In genomic region chrX:14902536-14902935, GRCh38 we compare ENCODE assay signal across 20 cellular contexts.
"Had no signal": no experiment of that assay in that cellular context is flagged by ENCODE, and none has a peak within 500 bp of the region (broad histone marks: within the 10 kb centered on the region; RNA-seq: fewer than 3 reads in every experiment).

No MANE protein-coding gene starts in this region.

- H3K4me3 ChIP-seq: coronary artery, mucosa of descending colon, spleen, tibial nerve had no signal

- H3K27ac Mint-ChIP-seq: activated CD4-positive, alpha-beta T cell treated with anti-CD3 and anti-CD28 coated beads, Interleukin-2, amount 10 ng/mL, durations not matched to agents 24 days and 14 days; activated CD8-positive, alpha-beta T cell treated with anti-CD3 and anti-CD28 coated beads for 36 hours; activated T-cell treated with anti-CD3 and anti-CD28 coated beads, Interleukin-2, amount 50 U/mL, for 24 hours; activated T-helper 2 cell treated with anti-CD3 and anti-CD28 coated beads, Interferon-gamma antibody, Interleukin-2, Interleukin-4, amounts not matched to agents 10 μg/mL and 5 μg/mL and 100 μg/mL, durations not matched to agents 14 hours and 24 hours and 36 hours; brain; memory B cell; naive B cell had no signal

- H3K4me1 ChIP-seq: parathyroid adenoma, spleen had no signal

- DNase-seq: activated CD4-positive, alpha-beta T cell treated with anti-CD3 and anti-CD28 coated beads, Interleukin-2, amount 10 ng/mL, durations not matched to agents 24 days and 14 days; activated CD4-positive, CD25-positive, alpha-beta regulatory T cell; activated CD8-positive, alpha-beta T cell treated with anti-CD3 and anti-CD28 coated beads for 36 hours; activated naive CD4-positive, alpha-beta T cell treated with Interleukin-2 at 50 U/mL for 16 hours; activated T-cell treated with anti-CD3 and anti-CD28 coated beads, Interleukin-2, amount 50 U/mL, for 24 hours; central memory CD4-positive, alpha-beta T cell; effector CD4-positive, alpha-beta T cell; left ventricle myocardium superior; mucosa of descending colon; naive B cell; spleen; stimulated activated naive CD4-positive, alpha-beta T cell; T-helper 1 cell; T-helper 9 cell had no signal

- H3K27me3 ChIP-seq: spleen, tibial nerve had no signal

- ATAC-seq: activated CD8-positive, alpha-beta T cell treated with anti-CD3 and anti-CD28 coated beads for 36 hours; left ventricle myocardium superior; mucosa of descending colon had no signal

- H3K9me3 ChIP-seq: tibial nerve had no signal

- H3K27me3 Mint-ChIP-seq: activated CD4-positive, alpha-beta T cell treated with anti-CD3 and anti-CD28 coated beads, Interleukin-2, amount 10 ng/mL, durations not matched to agents 24 days and 14 days; activated CD8-positive, alpha-beta T cell treated with anti-CD3 and anti-CD28 coated beads for 36 hours; brain; memory B cell; naive B cell had no signal

- H3K4me3 Mint-ChIP-seq: activated CD4-positive, alpha-beta T cell treated with anti-CD3 and anti-CD28 coated beads, Interleukin-2, amount 10 ng/mL, durations not matched to agents 24 days and 14 days; activated CD8-positive, alpha-beta T cell treated with anti-CD3 and anti-CD28 coated beads for 36 hours; activated T-cell treated with anti-CD3 and anti-CD28 coated beads, Interleukin-2, amount 50 U/mL, for 24 hours; brain; memory B cell; naive B cell had no signal

- H3K27ac ChIP-seq: coronary artery, parathyroid adenoma, tibial nerve had no signal

- H3K9me3 Mint-ChIP-seq: activated CD4-positive, alpha-beta T cell treated with anti-CD3 and anti-CD28 coated beads, Interleukin-2, amount 10 ng/mL, durations not matched to agents 24 days and 14 days; memory B cell had no signal

- H3K4me1 Mint-ChIP-seq: activated CD4-positive, alpha-beta T cell treated with anti-CD3 and anti-CD28 coated beads, Interleukin-2, amount 10 ng/mL, durations not matched to agents 24 days and 14 days; brain; memory B cell; naive B cell had no signal
